8 cellular contexts compared by ENCODE assay signal in genomic region chr3:97763586-97764148, GRCh38. TPM values are rescaled to one million over a fixed set of nuclear protein-coding genes. Genes with fewer than 3 reads are reported as not detected.
DNase-seq lines count a peak whose midpoint lies in the region; ATAC-seq, FAIRE-seq and TF ChIP-seq lines count a peak whose summit lies in the region.

No MANE protein-coding gene starts in this region.

- no peaks in the 10 kb centered on the region for H3K4me1 ChIP-seq in prostate gland (replicated peaks)

- H3K27ac ChIP-seq in epithelial cell of prostate (peak overlapping the region; percentile 70), prostate gland (no peak overlapping the region)

- WGBS in prostate gland, result 34% methylated on average over 11 of the region's 11 CpGs

- peak overlapping the region; percentile 65 to 67 for H3K4me3 ChIP-seq in prostate gland

- no peaks in the 10 kb centered on the region for H3K27me3 ChIP-seq in prostate gland (replicated peaks; ENCODE audit: insufficient read depth)

- TF ChIP-seq POLR2A in prostate gland (IDR thresholded peaks at IDR 0.05), result no peak

- intact Hi-C loops in prostate gland (cut with DNase I), result no loop called here

- H3K9me3 ChIP-seq in prostate gland, result no peaks in the 10 kb centered on the region

- DNase-seq in NCI-H82 treated with DMSO at 0.1 percent for 48 hours (lab: John Stamatoyannopoulos, UW; ENCODE audit: unreplicated experiment) (peak; percentile 75), epithelial cell of prostate (ENCODE audit: low read depth, low spot score) (no peak), prostate gland (ENCODE audit: low spot score) (no peak), RCC 7860 (ENCODE audit: low spot score) (no peak), DMS53 (lab: John Stamatoyannopoulos, UW) (no peak)
- DNase-seq in stimulated activated CD4-positive, alpha-beta T cell treated with anti-CD3 and anti-CD28 coated beads, Interleukin-1b, Interleukin-23, amount 100 ng/mL, for 48 hours, result no peak

- TF ChIP-seq CTCF in prostate gland (IDR thresholded peaks at IDR 0.05), result no peak

- FAIRE-seq in RCC 7860 (lab: Jason Lieb, UNC), result no peak

- H3K36me3 ChIP-seq in prostate gland, result no peaks in the 10 kb centered on the region

- ATAC-seq in GM18517 (IDR thresholded peaks at IDR 0.05; ENCODE audit: unreplicated experiment) (peak; percentile 1), GM21723 (IDR thresholded peaks at IDR 0.05; ENCODE audit: unreplicated experiment) (no peak)

RNA-seq across cellular contexts. Expression of gene ARL6, which starts 0.9 kb away (rescaled TPM):
- total RNA-seq in prostate gland, result 1 to 10 TPM; 4.9 to 7.6 TPM

RNA-seq across cellular contexts. Expression of gene CRYBG3, which starts 58.1 kb away (rescaled TPM):
- 10 to 100 TPM; 22.0 to 23.5 TPM for total RNA-seq in prostate gland
